Comparison of ENCODE assay signal across 8 cellular contexts in the genomic region with DNA sequence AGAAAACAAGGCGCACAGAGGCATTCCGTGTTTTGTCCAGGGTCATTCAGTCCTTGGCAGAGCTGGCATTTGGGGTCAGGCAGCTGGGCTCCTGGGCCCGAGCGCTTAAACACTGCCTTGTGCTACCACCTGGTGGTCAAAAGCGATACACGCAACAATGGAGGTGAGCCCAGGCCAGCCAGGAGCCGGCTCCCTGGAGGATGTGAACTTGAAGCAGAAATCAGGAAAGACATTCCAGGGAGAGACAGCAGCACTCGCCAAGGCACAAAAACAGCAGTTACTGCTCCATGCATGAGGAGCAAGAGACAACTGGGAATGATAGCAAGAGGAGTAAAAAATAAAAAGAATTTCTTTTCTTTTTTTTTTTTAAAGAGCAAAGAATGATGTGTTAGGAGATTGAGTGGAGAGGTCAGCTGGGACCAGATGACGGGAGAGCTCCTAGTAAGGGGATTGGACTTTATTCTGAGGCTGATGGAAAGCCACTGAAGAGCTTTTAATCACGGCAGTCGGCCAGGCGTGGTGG. TPM values are rescaled to one million over a fixed set of nuclear protein-coding genes. Genes with fewer than 3 reads are reported as not detected.
DNase-seq lines count a peak whose midpoint lies in the region; ATAC-seq and TF ChIP-seq lines count a peak whose summit lies in the region.

No MANE protein-coding gene starts in this region.

- ATAC-seq in GM18508 (IDR thresholded peaks at IDR 0.05; ENCODE audit: insufficient read depth, unreplicated experiment): peak; percentile 86
- ATAC-seq in HG02970 (IDR thresholded peaks at IDR 0.05; ENCODE audit: low FRiP score, unreplicated experiment): peak; percentile 88
- ATAC-seq in activated CD4-positive, CD25-positive, alpha-beta regulatory T cell treated with anti-CD3 and anti-CD28 coated beads, Interleukin-2, amount 50 U/mL, for 24 hours: peak; percentile 58 to 66

- no peak overlapping the region for H3K27ac ChIP-seq in liver (ENCODE audit: low read depth in 1 of 2, low read length in 2 of 2)

- H3K4me3 ChIP-seq in liver (ENCODE audit: low read depth in 1 of 3, low read length in 3 of 3): no peak overlapping the region

- H3K27me3 ChIP-seq in liver (ENCODE audit: control insufficient read depth in 4 of 4, insufficient read depth in 4 of 4, low read length in 3 of 4): no peaks in the 10 kb centered on the region

- H3K9me3 ChIP-seq in liver (ENCODE audit: control insufficient read depth in 4 of 4, low read length in 3 of 4): no peaks in the 10 kb centered on the region

- peak; percentile 99 to 100 for TF ChIP-seq RAD21 in liver (IDR thresholded peaks at IDR 0.05)

- H3K4me1 ChIP-seq in liver (ENCODE audit: control insufficient read depth in 4 of 4, insufficient read depth in 4 of 4, low read length in 3 of 4): peaks cover 0 to 11% (median 0%) of the 10 kb centered on the region in 4 donors

- DNase-seq in AG08395 (ENCODE audit: low spot score) (peak; percentile 84), NCI-H2196 (lab: John Stamatoyannopoulos, UW; ENCODE audit: unreplicated experiment) (peak; percentile 67), cerebellar cortex (ENCODE audit: low spot score) (peak; percentile 72)
- peak in 2 of 3 donors; percentile 5 to 49 for DNase-seq in stimulated activated CD4-positive, alpha-beta T cell treated with anti-CD3 and anti-CD28 coated beads, TNF-alpha, amount 100 ng/mL, for 1 hour (ENCODE audit: low read depth in 3 of 3, low spot score in 1 of 3)

- no peak overlapping the region for H3K9ac ChIP-seq in liver (ENCODE audit: low read depth in 1 of 2, low read length in 2 of 2)

- WGBS in liver: 20% methylated on average over 12 of the region's 12 CpGs

- peak; percentile 90 for TF ChIP-seq CTCF in liver (IDR thresholded peaks at IDR 0.05; ENCODE audit: low read depth, low read length, missing input control)

- no peaks in the 10 kb centered on the region for H3K36me3 ChIP-seq in liver (ENCODE audit: control insufficient read depth in 4 of 4, insufficient read depth in 3 of 4, low read depth in 1 of 4, low read length in 3 of 4)

TF ChIP-seq in liver, 16 proteins besides CTCF, POLR2A, EP300 and RAD21:
- TF ChIP-seq HNF4G (IDR thresholded peaks at IDR 0.05) (no peak), YY1 (IDR thresholded peaks at IDR 0.05) (peak; percentile 55), ZBTB33 (IDR thresholded peaks at IDR 0.05) (no peak), RXRA (IDR thresholded peaks at IDR 0.05) (peak; percentile 43 to 72), NR2F2 (IDR thresholded peaks at IDR 0.05) (peak; percentile 62), HNF4A (conservative IDR thresholded peaks at IDR 0.05) (peak in 1 of 2 donors; percentile 27)

RNA-seq across cellular contexts. Expression of gene SCYGR8, which starts 20.7 kb away (rescaled TPM):
- total RNA-seq in liver: not detected
- not detected for polyA plus RNA-seq in liver

RNA-seq across cellular contexts. Expression of gene SCYGR7, which starts 38.3 kb away (rescaled TPM):
- not detected for total RNA-seq in liver
- polyA plus RNA-seq in liver: not detected

RNA-seq across cellular contexts. Expression of gene SCYGR6, which starts 41.9 kb away (rescaled TPM):
- total RNA-seq in liver: not detected
- not detected for polyA plus RNA-seq in liver

RNA-seq across cellular contexts. Expression of gene CCL20, which starts 47.2 kb away (rescaled TPM):
- total RNA-seq in liver: 1 to 10 TPM; 1.0 to 5.9 TPM
- 1 to 10 TPM in 1 of 2 donors, under 1 TPM in 1; 0.36 to 1.6 TPM for polyA plus RNA-seq in liver

RNA-seq across cellular contexts. Expression of gene SLC19A3, which starts 48.6 kb away (rescaled TPM):
- total RNA-seq in liver: 10 to 100 TPM; 12.4 to 12.9 TPM
- polyA plus RNA-seq in liver: 1 to 10 TPM; 4.2 to 4.5 TPM

Comparison
In these comparisons a context has a peak if more than half of its experiments do, and no peak if none do; other contexts are left out.
1. DNase-seq: peak in every context shown above with its lines; median percentile 84 in AG08395; 72 in cerebellar cortex; 67 in NCI-H2196; 27 in stimulated activated CD4-positive, alpha-beta T cell treated with anti-CD3 and anti-CD28 coated beads, TNF-alpha, amount 100 ng/mL, for 1 hour.